15 cellular contexts compared by ENCODE assay signal in the genomic region with DNA sequence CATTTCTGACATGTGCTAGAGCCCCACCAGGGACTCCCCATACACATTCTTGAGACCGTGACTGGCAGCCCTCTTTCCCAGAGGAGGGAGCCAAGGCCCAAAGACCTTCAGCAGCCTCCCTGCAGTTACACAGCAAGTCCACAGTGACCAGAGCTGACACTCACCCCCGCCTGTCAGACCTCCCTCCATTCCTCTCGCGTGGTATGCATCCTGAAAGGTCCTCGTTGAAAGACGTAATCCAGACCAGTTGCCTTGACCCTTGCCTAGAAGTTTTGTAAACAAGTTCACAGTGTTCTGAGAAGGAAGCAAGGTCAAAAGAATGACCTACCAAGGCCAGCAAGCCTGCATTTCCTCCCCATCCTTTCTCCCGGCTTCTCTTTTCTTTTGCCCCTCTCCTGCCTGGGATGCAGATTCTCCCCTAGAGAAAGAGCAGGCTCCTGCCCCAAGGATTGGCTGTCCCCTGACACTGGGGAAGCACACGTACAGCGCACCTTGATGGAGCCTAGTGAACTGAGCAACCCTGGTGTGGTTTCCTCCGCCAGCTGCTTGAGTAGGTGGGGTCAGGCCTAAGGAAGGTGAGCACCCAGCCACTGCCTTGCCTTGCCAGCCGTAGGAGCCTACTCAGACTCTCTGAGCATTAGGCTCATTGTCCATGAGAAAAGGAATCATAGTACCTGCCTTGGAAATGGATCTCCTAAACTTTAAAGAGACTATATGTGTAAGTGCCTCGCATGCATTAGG. TPM values are rescaled to one million over a fixed set of nuclear protein-coding genes. Genes with fewer than 3 reads are reported as not detected.
DNase-seq lines count a peak whose midpoint lies in the region; ATAC-seq and TF ChIP-seq lines count a peak whose summit lies in the region.
"Had no signal": no experiment of that assay in that cellular context is flagged by ENCODE, and none has a peak within 500 bp of the region (broad histone marks: within the 10 kb centered on the region; RNA-seq: fewer than 3 reads in every experiment).

No MANE protein-coding gene starts in this region.

- no peaks in the 10 kb centered on the region for H3K9me3 Mint-ChIP-seq in naive B cell
- H3K9me3 Mint-ChIP-seq: IgD-negative memory B cell had no signal

- TF ChIP-seq CTCF in adrenal gland (IDR thresholded peaks at IDR 0.05), result peak in 2 of 6 experiments; percentile 23 to 35
- peak in 1 of 12 donors; percentile 28 for TF ChIP-seq CTCF in heart left ventricle (IDR thresholded peaks at IDR 0.05)

- H3K27me3 ChIP-seq in adrenal gland, result no peaks in the 10 kb centered on the region
- H3K27me3 ChIP-seq in heart left ventricle, result no peaks in the 10 kb centered on the region
- H3K27me3 ChIP-seq: ascending aorta, BLaER1 had no signal

- peaks cover 38 to 68% (median 48%) of the 10 kb centered on the region in 3 donors for H3K4me1 Mint-ChIP-seq in naive B cell

- no peak for TF ChIP-seq POLR2A in adrenal gland (IDR thresholded peaks at IDR 0.05)
- TF ChIP-seq POLR2A in heart left ventricle (IDR thresholded peaks at IDR 0.05), result peak in 1 of 2 donors; percentile 11

- peak overlapping the region in 4 of 6 donors; percentile 29 to 57 (median 44) for H3K27ac Mint-ChIP-seq in naive B cell

- H3K4me3 Mint-ChIP-seq in naive B cell, result peak overlapping the region in 1 of 8 donors; percentile 21
- H3K4me3 Mint-ChIP-seq: IgD-negative memory B cell had no signal

- H3K36me3 ChIP-seq in adrenal gland (replicated peaks in 1 of 2) (peaks cover 0 to 56% of the 10 kb centered on the region in 2 donors), heart left ventricle (peaks cover 0 to 91% (median 67%) of the 10 kb centered on the region in 9 donors)

- peak in 6 of 7 donors; percentile 52 to 82 (median 61) for DNase-seq in adrenal gland
- peak in 3 of 5 donors; percentile 51 to 74 (median 72) for DNase-seq in heart left ventricle
- no peak for DNase-seq in naive B cell
- DNase-seq in NCI-H2107 treated with DMSO at 0.1 percent for 48 hours (lab: John Stamatoyannopoulos, UW; ENCODE audit: unreplicated experiment), result no peak
- DNase-seq in retina, result no peak
- DNase-seq: activated effector memory CD4-positive, alpha-beta T cell treated with Interleukin-2 at 50 U/mL for 16 hours; DMS79 treated with DMSO at 0.1 percent for 48 hours; effector memory CD4-positive, alpha-beta T cell; foreskin melanocyte; NCI-H1048 had no signal

- H3K4me3 ChIP-seq in adrenal gland (no peak overlapping the region), heart left ventricle (no peak overlapping the region)
- H3K4me3 ChIP-seq: ascending aorta, BLaER1 had no signal

- H3K36me3 Mint-ChIP-seq in naive B cell, result peaks cover 12 to 26% of the 10 kb centered on the region in 2 donors

- 35 to 61% (median 54%) methylated on average over 10 to 12 of the region's 12 CpGs for WGBS in adrenal gland, 4 donors
- 47 to 52% (median 49%) methylated on average over 11 to 12 of the region's 12 CpGs for WGBS in heart left ventricle, 4 donors

- H3K9me3 ChIP-seq in adrenal gland (replicated peaks in 1 of 3), result no peaks in the 10 kb centered on the region
- no peaks in the 10 kb centered on the region for H3K9me3 ChIP-seq in heart left ventricle
- H3K9me3 ChIP-seq: ascending aorta, BLaER1 had no signal

- H3K27ac ChIP-seq in adrenal gland (peak overlapping the region in 4 of 5 donors; percentile 35 to 87 (median 54)), heart left ventricle (peak overlapping the region; percentile 51 to 83 (median 74)), temporal lobe (ENCODE audit: low read depth, low read length) (peak overlapping the region; percentile 25)
- H3K27ac ChIP-seq: BLaER1 had no signal

- H3K4me1 ChIP-seq in adrenal gland (replicated peaks in 1 of 2) (peaks cover 17 to 48% of the 10 kb centered on the region in 2 donors), heart left ventricle (peaks cover 31 to 86% (median 71%) of the 10 kb centered on the region in 12 donors)

- no peaks in the 10 kb centered on the region for H3K27me3 Mint-ChIP-seq in naive B cell
- H3K27me3 Mint-ChIP-seq: IgD-negative memory B cell had no signal

- intact Hi-C loops in adrenal gland (cut with DNase I), result loop anchor here in 1 of 2 donors (10.0 kb wide), 1 partner anchor 190 kb away; no protein-coding TSS in a partner anchor
- intact Hi-C loops in heart left ventricle (cut with DNase I), result loop anchor here in 7 of 10 donors (5.0 to 10.0 kb wide), 7 partner anchors 52 to 192 kb away; no protein-coding TSS in a partner anchor

- ATAC-seq in heart left ventricle (peak; percentile 53 to 69 (median 60)), naive B cell (ENCODE audit: low read depth in 2 of 2) (no peak)
- ATAC-seq in activated CD4-positive, CD25-positive, alpha-beta regulatory T cell treated with anti-CD3 and anti-CD28 coated beads, Interleukin-2, amount 50 U/mL, for 24 hours, result no peak

RNA-seq across cellular contexts. Expression of a gene that starts 18.3 kb away (rescaled TPM):
- total RNA-seq in adrenal gland, result 100 to 1,000 TPM in 5 of 8 donors, 10 to 100 TPM in 3; 35.5 to 263 (median 112) TPM
- 100 to 1,000 TPM in 2 of 3 donors, 10 to 100 TPM in 1; 37.9 to 130 (median 117) TPM for polyA plus RNA-seq in adrenal gland
- total RNA-seq in heart left ventricle, result 100 to 1,000 TPM in 1 of 9 donors, 10 to 100 TPM in 8; 34.3 to 140 (median 41.4) TPM
- 10 to 100 TPM; 31.2 to 45.3 TPM for polyA plus RNA-seq in heart left ventricle
- polyA plus RNA-seq in naive B cell (ENCODE audit: low read depth in 6 of 6), result 10 to 100 TPM; 48.4 to 94.2 (median 58.6) TPM
- 67.9 TPM for total RNA-seq in temporal lobe

Comparison
In these comparisons a context has a peak if more than half of its experiments do, and no peak if none do; other contexts are left out.
1. DNase-seq: peak in adrenal gland (6 of 7) and heart left ventricle (3 of 5); none in naive B cell (single experiment), NCI-H2107 treated with DMSO at 0.1 percent for 48 hours (single experiment) and retina (single experiment).
2. ATAC-seq: peak in heart left ventricle (4 of 4); none in naive B cell (0 of 2) and activated CD4-positive, CD25-positive, alpha-beta regulatory T cell treated with anti-CD3 and anti-CD28 coated beads, Interleukin-2, amount 50 U/mL, for 24 hours (0 of 2).
3. Peak in every context shown above with its lines, with median percentiles within 50 percentile points of each other: H3K27ac ChIP-seq.